In genomic region chr15:48352474-48353072, GRCh38 we compare ENCODE assay signal across 9 cellular contexts. TPM values are rescaled to one million over a fixed set of nuclear protein-coding genes. Genes with fewer than 3 reads are reported as not detected.
DNase-seq lines count a peak whose midpoint lies in the region; ATAC-seq and TF ChIP-seq lines count a peak whose summit lies in the region.
"Had no signal": no experiment of that assay in that cellular context is flagged by ENCODE, and none has a peak within 500 bp of the region (broad histone marks: within the 10 kb centered on the region; RNA-seq: fewer than 3 reads in every experiment).

No MANE protein-coding gene starts in this region.

- peak; percentile 81 for ATAC-seq in GM21717 (IDR thresholded peaks at IDR 0.05; ENCODE audit: unreplicated experiment)
- peak; percentile 79 to 85 for ATAC-seq in activated naive CD4-positive, alpha-beta T cell treated with anti-CD3 and anti-CD28 coated beads, Interleukin-2, amount 50 U/mL, for 72 hours
- peak in 3 of 4 donors; percentile 68 to 71 (median 70) for ATAC-seq in heart left ventricle
- ATAC-seq in GM18505 (IDR thresholded peaks at IDR 0.05; ENCODE audit: unreplicated experiment): no peak

- H3K36me3 Mint-ChIP-seq in activated naive CD4-positive, alpha-beta T cell treated with anti-CD3 and anti-CD28 coated beads, Interleukin-2, amount 50 U/mL, for 72 hours: no peaks in the 10 kb centered on the region
- H3K36me3 Mint-ChIP-seq: activated naive CD4-positive, alpha-beta T cell treated with anti-CD3 and anti-CD28 coated beads, Interleukin-2, amount 50 U/mL, for 24 hours had no signal

- peak; percentile 67 to 87 (median 76) for TF ChIP-seq CTCF in heart left ventricle (IDR thresholded peaks at IDR 0.05)

- intact Hi-C loops in heart left ventricle (cut with DNase I): loop anchor here in 8 of 10 donors (5.0 to 10.0 kb wide), 5 partner anchors 292 to 1792 kb away; partner anchors contain the start of gene FBN1 (in 3 of the 8)

- peaks cover 0 to 8% (median 0%) of the 10 kb centered on the region in 12 donors for H3K4me1 ChIP-seq in heart left ventricle

- H3K9me3 ChIP-seq in MG63: no peaks in the 10 kb centered on the region
- H3K9me3 ChIP-seq in heart left ventricle: no peaks in the 10 kb centered on the region

- no peak overlapping the region for H3K27ac ChIP-seq in heart left ventricle

- no peaks in the 10 kb centered on the region for H3K9me3 Mint-ChIP-seq in activated naive CD4-positive, alpha-beta T cell treated with anti-CD3 and anti-CD28 coated beads, Interleukin-2, amount 50 U/mL, for 72 hours
- H3K9me3 Mint-ChIP-seq: activated naive CD4-positive, alpha-beta T cell treated with anti-CD3 and anti-CD28 coated beads, Interleukin-2, amount 50 U/mL, for 24 hours had no signal

- TF ChIP-seq POLR2A in heart left ventricle (IDR thresholded peaks at IDR 0.05): no peak
- TF ChIP-seq POLR2A in GM18505 (IDR thresholded peaks at IDR 0.05; ENCODE audit: borderline replicate concordance, extremely low read depth, insufficient read depth, insufficient read length): no peak

- H3K36me3 ChIP-seq in MG63 (no peaks in the 10 kb centered on the region), heart left ventricle (no peaks in the 10 kb centered on the region)

- 0 to 6% (median 3%) methylated on average over 6 of the region's 6 CpGs for WGBS in heart left ventricle, 4 donors

- DNase-seq in DMS153 treated with DMSO at 0.1 percent for 48 hours (lab: John Stamatoyannopoulos, UW; ENCODE audit: unreplicated experiment) (peak; percentile 25), MG63 (peak; percentile 43), SHP77 (lab: John Stamatoyannopoulos, UW) (peak; percentile 64), heart left ventricle (peak in 4 of 5 donors; percentile 28 to 50 (median 36)), retina (peak; percentile 32)
- peak in 1 of 2 donors; percentile 38 for DNase-seq in activated naive CD4-positive, alpha-beta T cell treated with anti-CD3 and anti-CD28 coated beads, Interleukin-2, amount 50 U/mL, for 72 hours (ENCODE audit: low spot score in 2 of 2)

- no peak overlapping the region for H3K4me3 ChIP-seq in MG63
- peak overlapping the region in 1 of 12 donors; percentile 16 for H3K4me3 ChIP-seq in heart left ventricle

- no peak overlapping the region for H3K27ac Mint-ChIP-seq in activated naive CD4-positive, alpha-beta T cell treated with anti-CD3 and anti-CD28 coated beads, Interleukin-2, amount 50 U/mL, for 72 hours
- H3K27ac Mint-ChIP-seq: activated naive CD4-positive, alpha-beta T cell treated with anti-CD3 and anti-CD28 coated beads, Interleukin-2, amount 50 U/mL, for 24 hours had no signal

- H3K27me3 ChIP-seq in MG63: no peaks in the 10 kb centered on the region
- H3K27me3 ChIP-seq in heart left ventricle: no peaks in the 10 kb centered on the region

RNA-seq across cellular contexts. Expression of gene DUT, which starts 21.3 kb away (rescaled TPM):
- 250 and 313 TPM in 2 replicates for total RNA-seq in MG63 (2014; rRNA removed; shearing (Covaris generic); ENCODE audit: low replicate concordance)
- 100 to 1,000 TPM; 314 to 423 TPM for total RNA-seq in activated naive CD4-positive, alpha-beta T cell treated with anti-CD3 and anti-CD28 coated beads, Interleukin-2, amount 50 U/mL, for 72 hours
- total RNA-seq in heart left ventricle: 10 to 100 TPM; 50.9 to 79.9 (median 62.6) TPM
- polyA plus RNA-seq in heart left ventricle: 10 to 100 TPM; 44.0 to 45.4 TPM
